In the genomic region with DNA sequence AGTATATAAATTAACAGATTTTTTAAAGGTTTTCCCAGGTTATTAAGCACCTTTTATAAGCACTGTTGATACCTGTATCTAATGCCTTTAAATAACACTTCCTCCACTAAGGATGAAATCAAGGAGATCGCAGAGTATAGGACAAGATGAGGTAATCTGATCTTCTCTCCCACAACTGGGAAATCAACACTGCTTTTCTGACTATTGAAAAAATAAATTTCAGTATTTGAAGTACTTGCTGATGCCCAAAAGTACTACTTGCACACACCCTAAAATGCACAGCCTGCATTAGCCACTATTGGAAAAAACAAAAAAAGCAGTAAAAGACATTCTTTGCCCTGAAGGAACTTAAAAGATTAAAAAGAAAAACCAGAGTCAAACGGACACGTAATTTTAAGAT, we compare ENCODE assay signal across 14 cellular contexts. TPM values are rescaled to one million over a fixed set of nuclear protein-coding genes. Genes with fewer than 3 reads are reported as not detected.
DNase-seq lines count a peak whose midpoint lies in the region; ATAC-seq and TF ChIP-seq lines count a peak whose summit lies in the region.
"Had no signal": no experiment of that assay in that cellular context is flagged by ENCODE, and none has a peak within 500 bp of the region (broad histone marks: within the 10 kb centered on the region; RNA-seq: fewer than 3 reads in every experiment).

No MANE protein-coding gene starts in this region.

- ATAC-seq in activated T-cell treated with anti-CD3 and anti-CD28 coated beads, Interleukin-2, amount 50 U/mL, for 72 hours (replicated peaks in 1 of 2), result no peak
- ATAC-seq in activated T-helper 17 cell treated with anti-CD3 and anti-CD28 coated beads, Interleukin-2, amount 50 U/mL, for 72 hours (replicated peaks), result no peak
- ATAC-seq in stimulated activated memory B cell treated with anti-CD40 and anti-IgM and Interleukin-4, amounts not matched to agents 10 μg/mL and 1 μg/mL and 100 μg/mL, for 72 hours, result no peak

- H3K36me3 ChIP-seq in esophagus muscularis mucosa, result no peaks in the 10 kb centered on the region

- no peaks in the 10 kb centered on the region for H3K9me3 ChIP-seq in esophagus muscularis mucosa
- H3K9me3 ChIP-seq: HAP-1, SJSA1 had no signal

- no TSS peak for BruUV-seq in Calu3 (replicated peaks; lab: Mats Ljungman, UMichigan)

- no peaks in the 10 kb centered on the region for H3K27me3 Mint-ChIP-seq in activated T-cell treated with anti-CD3 and anti-CD28 coated beads, Interleukin-2, amount 50 U/mL, for 72 hours (ENCODE audit: low read depth)
- H3K27me3 Mint-ChIP-seq in activated T-cell treated with anti-CD3 and anti-CD28 coated beads, Interleukin-2, amount 50 U/mL, for 24 hours, result no peaks in the 10 kb centered on the region
- H3K27me3 Mint-ChIP-seq in Calu3 (ENCODE audit: unreplicated experiment), result no peaks in the 10 kb centered on the region
- H3K27me3 Mint-ChIP-seq in activated T-helper 17 cell treated with anti-CD3 and anti-CD28 coated beads, Interleukin-2, amount 50 U/mL, for 72 hours, result no peaks in the 10 kb centered on the region
- H3K27me3 Mint-ChIP-seq in stimulated activated memory B cell treated with anti-CD40 and anti-IgM and Interleukin-4, amounts not matched to agents 10 μg/mL and 1 μg/mL and 100 μg/mL, for 72 hours, result no peaks in the 10 kb centered on the region

- DNase-seq in activated T-cell treated with anti-CD3 and anti-CD28 coated beads, Interleukin-2, amount 50 U/mL, for 72 hours, result no peak
- DNase-seq in activated T-cell treated with anti-CD3 and anti-CD28 coated beads, Interleukin-2, amount 50 U/mL, for 24 hours, result no peak
- DNase-seq in Calu3, result no peak
- DNase-seq in D341Med (ENCODE audit: low spot score), result no peak
- DNase-seq in esophagus muscularis mucosa (ENCODE audit: extremely low spot score), result no peak
- DNase-seq: C1 segment of cervical spinal cord, NCI-H1694 treated with DMSO at 0.1 percent for 48 hours, NCI-H510A, NCI-H774, PC-9 had no signal

- H3K4me1 ChIP-seq in esophagus muscularis mucosa, result peaks cover 52 to 89% (median 75%) of the 10 kb centered on the region in 4 donors
- H3K4me1 ChIP-seq: SJSA1 had no signal

- intact Hi-C loops in Calu3 (cut with micrococcal nuclease; ENCODE audit: unreplicated experiment) (no loop called here), esophagus muscularis mucosa (cut with DNase I) (no loop called here)

- H3K27ac ChIP-seq in esophagus muscularis mucosa (replicated peaks in 1 of 4), result no peak overlapping the region
- H3K27ac ChIP-seq: PC-9, SJSA1 had no signal

- TF ChIP-seq EP300 in esophagus muscularis mucosa (IDR thresholded peaks at IDR 0.05), result no peak

- peaks cover 69% of the 10 kb centered on the region for H3K4me1 Mint-ChIP-seq in activated T-cell treated with anti-CD3 and anti-CD28 coated beads, Interleukin-2, amount 50 U/mL, for 72 hours (ENCODE audit: low read depth)
- H3K4me1 Mint-ChIP-seq in activated T-cell treated with anti-CD3 and anti-CD28 coated beads, Interleukin-2, amount 50 U/mL, for 24 hours (ENCODE audit: low read depth), result peaks cover 66% of the 10 kb centered on the region
- H3K4me1 Mint-ChIP-seq in Calu3 (ENCODE audit: low read depth, unreplicated experiment), result peaks cover 50% of the 10 kb centered on the region
- peaks cover 50% of the 10 kb centered on the region for H3K4me1 Mint-ChIP-seq in activated T-helper 17 cell treated with anti-CD3 and anti-CD28 coated beads, Interleukin-2, amount 50 U/mL, for 72 hours
- H3K4me1 Mint-ChIP-seq in stimulated activated memory B cell treated with anti-CD40 and anti-IgM and Interleukin-4, amounts not matched to agents 10 μg/mL and 1 μg/mL and 100 μg/mL, for 72 hours, result peaks cover 55% of the 10 kb centered on the region

- no peaks in the 10 kb centered on the region for H3K9me3 Mint-ChIP-seq in activated T-cell treated with anti-CD3 and anti-CD28 coated beads, Interleukin-2, amount 50 U/mL, for 72 hours
- H3K9me3 Mint-ChIP-seq in activated T-cell treated with anti-CD3 and anti-CD28 coated beads, Interleukin-2, amount 50 U/mL, for 24 hours, result no peaks in the 10 kb centered on the region
- no peaks in the 10 kb centered on the region for H3K9me3 Mint-ChIP-seq in Calu3 (ENCODE audit: low read depth, unreplicated experiment)
- no peaks in the 10 kb centered on the region for H3K9me3 Mint-ChIP-seq in activated T-helper 17 cell treated with anti-CD3 and anti-CD28 coated beads, Interleukin-2, amount 50 U/mL, for 72 hours
- no peaks in the 10 kb centered on the region for H3K9me3 Mint-ChIP-seq in stimulated activated memory B cell treated with anti-CD40 and anti-IgM and Interleukin-4, amounts not matched to agents 10 μg/mL and 1 μg/mL and 100 μg/mL, for 72 hours

- H3K36me3 Mint-ChIP-seq in activated T-cell treated with anti-CD3 and anti-CD28 coated beads, Interleukin-2, amount 50 U/mL, for 72 hours (ENCODE audit: insufficient read depth in 2 of 2), result peaks cover 0 to 9% of the 10 kb centered on the region in 2 donors
- H3K36me3 Mint-ChIP-seq in activated T-cell treated with anti-CD3 and anti-CD28 coated beads, Interleukin-2, amount 50 U/mL, for 24 hours (ENCODE audit: low read depth), result peaks cover 65% of the 10 kb centered on the region
- H3K36me3 Mint-ChIP-seq in Calu3 (ENCODE audit: insufficient read depth, unreplicated experiment), result peaks cover 39% of the 10 kb centered on the region
- H3K36me3 Mint-ChIP-seq in activated T-helper 17 cell treated with anti-CD3 and anti-CD28 coated beads, Interleukin-2, amount 50 U/mL, for 72 hours (ENCODE audit: low read depth), result peaks cover 67% of the 10 kb centered on the region
- H3K36me3 Mint-ChIP-seq in stimulated activated memory B cell treated with anti-CD40 and anti-IgM and Interleukin-4, amounts not matched to agents 10 μg/mL and 1 μg/mL and 100 μg/mL, for 72 hours, result peaks cover 37% of the 10 kb centered on the region

- H3K27me3 ChIP-seq in esophagus muscularis mucosa, result no peaks in the 10 kb centered on the region
- H3K27me3 ChIP-seq: SJSA1 had no signal

- H3K4me3 Mint-ChIP-seq in activated T-cell treated with anti-CD3 and anti-CD28 coated beads, Interleukin-2, amount 50 U/mL, for 72 hours, result no peak overlapping the region
- no peak overlapping the region for H3K4me3 Mint-ChIP-seq in activated T-cell treated with anti-CD3 and anti-CD28 coated beads, Interleukin-2, amount 50 U/mL, for 24 hours
- no peak overlapping the region for H3K4me3 Mint-ChIP-seq in Calu3 (ENCODE audit: low read depth, unreplicated experiment)
- no peak overlapping the region for H3K4me3 Mint-ChIP-seq in activated T-helper 17 cell treated with anti-CD3 and anti-CD28 coated beads, Interleukin-2, amount 50 U/mL, for 72 hours
- no peak overlapping the region for H3K4me3 Mint-ChIP-seq in stimulated activated memory B cell treated with anti-CD40 and anti-IgM and Interleukin-4, amounts not matched to agents 10 μg/mL and 1 μg/mL and 100 μg/mL, for 72 hours

- CTCF ChIA-PET in Calu3 (lab: Charles Lee), result no interaction called here

- peak overlapping the region; percentile 2 for H3K27ac Mint-ChIP-seq in activated T-cell treated with anti-CD3 and anti-CD28 coated beads, Interleukin-2, amount 50 U/mL, for 72 hours
- no peak overlapping the region for H3K27ac Mint-ChIP-seq in activated T-cell treated with anti-CD3 and anti-CD28 coated beads, Interleukin-2, amount 50 U/mL, for 24 hours
- peak overlapping the region; percentile 6 for H3K27ac Mint-ChIP-seq in Calu3 (ENCODE audit: unreplicated experiment)
- H3K27ac Mint-ChIP-seq in activated T-helper 17 cell treated with anti-CD3 and anti-CD28 coated beads, Interleukin-2, amount 50 U/mL, for 72 hours, result peak overlapping the region; percentile 47
- peak overlapping the region; percentile 48 for H3K27ac Mint-ChIP-seq in stimulated activated memory B cell treated with anti-CD40 and anti-IgM and Interleukin-4, amounts not matched to agents 10 μg/mL and 1 μg/mL and 100 μg/mL, for 72 hours

- WGBS in esophagus muscularis mucosa, result 71% methylated on average over 3 of the region's 3 CpGs

- no peak overlapping the region for H3K4me3 ChIP-seq in esophagus muscularis mucosa
- H3K4me3 ChIP-seq: HAP-1, PC-9, SJSA1 had no signal

- no peak for TF ChIP-seq POLR2A in esophagus muscularis mucosa (IDR thresholded peaks at IDR 0.05; ENCODE audit: low read depth)

- TF ChIP-seq CTCF in Calu3 (IDR thresholded peaks at IDR 0.05; ENCODE audit: unreplicated experiment), result no peak
- TF ChIP-seq CTCF in esophagus muscularis mucosa (IDR thresholded peaks at IDR 0.05), result no peak

RNA-seq across cellular contexts. Expression of gene PUM1, which starts 48.6 kb away (rescaled TPM):
- total RNA-seq in activated T-cell treated with anti-CD3 and anti-CD28 coated beads, Interleukin-2, amount 50 U/mL, for 72 hours, result 100 to 1,000 TPM; 100 to 104 TPM
- total RNA-seq in Calu3 (2022) (161 and 163 TPM in 2 replicates), esophagus muscularis mucosa (100 to 1,000 TPM in 1 of 4 donors, 10 to 100 TPM in 3; 71.7 to 112 (median 83.0) TPM)
- 100 to 1,000 TPM; 109 to 114 TPM for total RNA-seq in activated T-helper 17 cell treated with anti-CD3 and anti-CD28 coated beads, Interleukin-2, amount 50 U/mL, for 72 hours
